Comparison of ENCODE assay signal across 1 cellular context in the genomic region with DNA sequence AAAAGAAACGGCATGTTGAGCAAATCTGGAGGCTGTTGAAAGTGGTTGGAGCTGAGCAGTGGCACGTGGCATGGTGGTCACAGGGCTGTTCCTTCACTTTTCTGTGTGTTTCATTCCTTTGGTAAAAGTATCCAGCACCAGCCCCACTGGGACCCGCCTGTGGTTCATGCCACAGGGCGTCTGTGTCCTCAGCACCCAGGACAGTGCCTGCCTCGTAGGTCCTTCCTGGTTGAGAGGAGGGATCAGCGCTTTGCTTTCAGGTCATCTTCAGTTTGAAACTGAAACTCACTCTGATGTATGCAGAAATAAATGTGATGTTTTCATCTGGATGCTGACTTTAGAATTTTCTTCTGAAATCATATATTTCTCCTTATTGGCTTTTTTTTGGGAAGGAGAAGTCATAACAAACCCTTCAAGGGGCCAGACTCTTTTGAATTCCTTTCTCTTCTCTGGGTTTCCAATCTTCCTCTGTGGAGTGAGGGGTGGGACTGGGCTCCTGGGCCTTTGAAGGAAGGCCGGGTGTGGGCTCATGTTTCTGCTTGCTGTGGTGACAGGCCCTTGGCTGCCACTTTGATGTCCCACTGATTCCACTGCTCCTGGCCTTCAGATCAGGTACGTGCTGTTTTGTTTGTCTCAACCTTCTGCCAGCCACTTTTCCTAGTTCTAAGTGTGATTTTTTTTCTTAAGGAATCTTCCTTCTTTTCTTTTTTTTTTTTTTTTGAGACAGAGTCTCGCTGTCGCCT.
TF ChIP-seq lines count a peak whose summit lies in the region.

No MANE protein-coding gene starts in this region.

TF ChIP-seq in GM23338, 12 proteins besides CTCF, POLR2A, EP300 and RAD21:
- no peak for TF ChIP-seq POLR2AphosphoS5 (IDR thresholded peaks at IDR 0.05; ENCODE audit: low read depth)
- no peak for TF ChIP-seq STAT1 (IDR thresholded peaks at IDR 0.05; ENCODE audit: unreplicated experiment)
- no peak for TF ChIP-seq JUNB (IDR thresholded peaks at IDR 0.05; ENCODE audit: unreplicated experiment)
- TF ChIP-seq, protein P1, sequence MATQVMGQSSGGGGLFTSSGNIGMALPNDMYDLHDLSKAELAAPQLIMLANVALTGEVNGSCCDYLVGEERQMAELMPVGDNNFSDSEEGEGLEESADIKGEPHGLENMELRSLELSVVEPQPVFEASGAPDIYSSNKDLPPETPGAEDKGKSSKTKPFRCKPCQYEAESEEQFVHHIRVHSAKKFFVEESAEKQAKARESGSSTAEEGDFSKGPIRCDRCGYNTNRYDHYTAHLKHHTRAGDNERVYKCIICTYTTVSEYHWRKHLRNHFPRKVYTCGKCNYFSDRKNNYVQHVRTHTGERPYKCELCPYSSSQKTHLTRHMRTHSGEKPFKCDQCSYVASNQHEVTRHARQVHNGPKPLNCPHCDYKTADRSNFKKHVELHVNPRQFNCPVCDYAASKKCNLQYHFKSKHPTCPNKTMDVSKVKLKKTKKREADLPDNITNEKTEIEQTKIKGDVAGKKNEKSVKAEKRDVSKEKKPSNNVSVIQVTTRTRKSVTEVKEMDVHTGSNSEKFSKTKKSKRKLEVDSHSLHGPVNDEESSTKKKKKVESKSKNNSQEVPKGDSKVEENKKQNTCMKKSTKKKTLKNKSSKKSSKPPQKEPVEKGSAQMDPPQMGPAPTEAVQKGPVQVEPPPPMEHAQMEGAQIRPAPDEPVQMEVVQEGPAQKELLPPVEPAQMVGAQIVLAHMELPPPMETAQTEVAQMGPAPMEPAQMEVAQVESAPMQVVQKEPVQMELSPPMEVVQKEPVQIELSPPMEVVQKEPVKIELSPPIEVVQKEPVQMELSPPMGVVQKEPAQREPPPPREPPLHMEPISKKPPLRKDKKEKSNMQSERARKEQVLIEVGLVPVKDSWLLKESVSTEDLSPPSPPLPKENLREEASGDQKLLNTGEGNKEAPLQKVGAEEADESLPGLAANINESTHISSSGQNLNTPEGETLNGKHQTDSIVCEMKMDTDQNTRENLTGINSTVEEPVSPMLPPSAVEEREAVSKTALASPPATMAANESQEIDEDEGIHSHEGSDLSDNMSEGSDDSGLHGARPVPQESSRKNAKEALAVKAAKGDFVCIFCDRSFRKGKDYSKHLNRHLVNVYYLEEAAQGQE (IDR thresholded peaks at IDR 0.05; ENCODE audit: unreplicated experiment): peak; percentile 52
